In genomic region chr2:136131961-136132839, GRCh38 we compare ENCODE assay signal across 9 cellular contexts. TPM values are rescaled to one million over a fixed set of nuclear protein-coding genes. Genes with fewer than 3 reads are reported as not detected.
DNase-seq lines count a peak whose midpoint lies in the region; ATAC-seq, FAIRE-seq and TF ChIP-seq lines count a peak whose summit lies in the region.
"Had no signal": no experiment of that assay in that cellular context is flagged by ENCODE, and none has a peak within 500 bp of the region (broad histone marks: within the 10 kb centered on the region; RNA-seq: fewer than 3 reads in every experiment).

No MANE protein-coding gene starts in this region.

- H3K27me3 Mint-ChIP-seq in chondrocyte (ENCODE audit: low read depth) = peaks cover 29% of the 10 kb centered on the region

- peak; percentile 68 for FAIRE-seq in bronchial epithelial cell (lab: Jason Lieb, UNC)
- FAIRE-seq: keratinocyte had no signal

- DNase-seq in SIG-M5 treated with dmso at 0.1 percent for 504 hours (lab: John Stamatoyannopoulos, UW; ENCODE audit: unreplicated experiment) = peak; percentile 91
- no peak for DNase-seq in bronchial epithelial cell (ENCODE audit: low read depth)
- DNase-seq in upper lobe of left lung = peak in 1 of 2 donors; percentile 70
- no peak for DNase-seq in COLO829 (ENCODE audit: low spot score)
- DNase-seq in chondrocyte (ENCODE audit: low spot score) = no peak

- H3K4me1 ChIP-seq in upper lobe of left lung = peaks cover 3 to 29% (median 12%) of the 10 kb centered on the region in 4 donors
- H3K4me1 ChIP-seq: SJSA1 had no signal

- no peaks in the 10 kb centered on the region for H3K9me3 ChIP-seq in upper lobe of left lung
- H3K9me3 ChIP-seq: SJSA1 had no signal

- H3K36me3 Mint-ChIP-seq in chondrocyte (ENCODE audit: low read depth) = no peaks in the 10 kb centered on the region

- no peak overlapping the region for H3K27ac Mint-ChIP-seq in chondrocyte (ENCODE audit: unreplicated experiment)

- no peaks in the 10 kb centered on the region for H3K27me3 ChIP-seq in bronchial epithelial cell (ENCODE audit: control insufficient read depth, insufficient read depth, low read length)
- H3K27me3 ChIP-seq in upper lobe of left lung = no peaks in the 10 kb centered on the region
- H3K27me3 ChIP-seq: SJSA1 had no signal

- peak overlapping the region; percentile 33 to 78 (median 62) for H3K27ac ChIP-seq in upper lobe of left lung
- H3K27ac ChIP-seq: SJSA1 had no signal

- H3K36me3 ChIP-seq in bronchial epithelial cell (ENCODE audit: control insufficient read depth, insufficient read depth, low read length) (no peaks in the 10 kb centered on the region), upper lobe of left lung (no peaks in the 10 kb centered on the region)
- H3K36me3 ChIP-seq: SJSA1 had no signal

- peak in 1 of 4 donors; percentile 25 for TF ChIP-seq EP300 in upper lobe of left lung (IDR thresholded peaks at IDR 0.05)

- H3K4me1 Mint-ChIP-seq in chondrocyte (ENCODE audit: low read depth) = no peaks in the 10 kb centered on the region

- peak in 1 of 4 donors; percentile 64 for TF ChIP-seq POLR2A in upper lobe of left lung (IDR thresholded peaks at IDR 0.05)

- no peak overlapping the region for H3K4me3 Mint-ChIP-seq in chondrocyte (ENCODE audit: unreplicated experiment)

- no peaks in the 10 kb centered on the region for H3K9me3 Mint-ChIP-seq in chondrocyte (ENCODE audit: low read depth)

- H3K4me3 ChIP-seq in bronchial epithelial cell (ENCODE audit: low read depth, low read length) (no peak overlapping the region), upper lobe of left lung (no peak overlapping the region)
- H3K4me3 ChIP-seq: SJSA1 had no signal

- TF ChIP-seq CTCF in bronchial epithelial cell (IDR thresholded peaks at IDR 0.05; ENCODE audit: insufficient read depth, low read length, severe bottlenecking) (no peak), upper lobe of left lung (IDR thresholded peaks at IDR 0.05) (no peak), chondrocyte (IDR thresholded peaks at IDR 0.05) (no peak)

- peak; percentile 72 for ATAC-seq in GM19023 (IDR thresholded peaks at IDR 0.05; ENCODE audit: unreplicated experiment)
- peak; percentile 85 for ATAC-seq in HG02885 (IDR thresholded peaks at IDR 0.05; ENCODE audit: poor library complexity, unreplicated experiment)
- peak in 1 of 2 donors; percentile 66 for ATAC-seq in upper lobe of left lung (ENCODE audit: low FRiP score in 2 of 2)

- WGBS in upper lobe of left lung, 2 donors = 52 to 57% methylated on average over 16 of the region's 16 CpGs

RNA-seq across cellular contexts. Expression of gene CXCR4, which starts 14.3 kb away (rescaled TPM):
- under 0.01 TPM in 1 of 2 replicates, not detected in the other for total RNA-seq in bronchial epithelial cell
- total RNA-seq in upper lobe of left lung = 10 to 100 TPM; 27.3 to 71.2 (median 56.6) TPM
- not detected in 3 replicates for total RNA-seq in chondrocyte

Comparison
In these comparisons a context has a peak if more than half of its experiments do, and no peak if none do; other contexts are left out.
1. RNA of gene CXCR4, which starts 14.3 kb away (total RNA-seq): 27.3 to 71.2 TPM in upper lobe of left lung; under 0.01 TPM in bronchial epithelial cell and not detected in chondrocyte; every median in the first group is over 10 times any median in the second.